ENCODE assay signal across 8 cellular contexts in the genomic region with DNA sequence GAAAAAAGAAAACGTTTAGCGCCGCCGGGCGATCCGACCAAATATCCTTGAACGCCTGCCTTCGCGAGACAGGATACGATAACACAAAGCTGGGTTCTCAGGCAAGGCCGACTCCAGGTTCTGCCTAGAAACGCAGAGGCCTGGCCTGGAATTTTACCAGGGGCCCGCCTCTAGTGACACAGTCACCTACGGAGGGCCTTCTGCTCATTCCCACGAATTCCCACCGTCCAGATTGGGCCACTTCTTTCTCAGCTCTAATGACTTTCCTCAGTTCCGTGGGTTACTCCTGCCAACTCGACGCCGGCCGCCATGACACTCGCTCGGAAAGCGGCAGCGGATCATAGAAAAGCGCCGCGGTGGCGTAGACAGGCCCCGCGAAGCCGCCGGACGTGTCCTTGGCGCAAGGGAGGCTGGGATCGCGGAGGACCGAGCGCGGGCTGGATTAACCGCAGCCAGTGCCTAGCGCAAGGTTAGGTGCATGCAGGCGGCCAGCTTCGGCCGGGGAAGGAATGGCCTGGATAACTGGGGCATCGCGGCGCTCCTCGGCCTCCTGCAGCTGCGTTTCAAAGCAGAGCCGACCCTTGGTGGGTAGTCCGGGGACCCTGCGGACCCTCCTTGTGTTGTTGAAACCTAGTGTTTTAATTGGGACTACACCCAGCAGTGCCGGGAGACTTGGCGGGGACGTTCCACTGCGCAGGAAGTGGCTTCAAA. TPM values are rescaled to one million over a fixed set of nuclear protein-coding genes. Genes with fewer than 3 reads are reported as not detected.
A peak's percentile ranks its signal among the peaks of the same experiment; 100 is the strongest.
DNase-seq lines count a peak whose midpoint lies in the region; ATAC-seq and TF ChIP-seq lines count a peak whose summit lies in the region.

A gene (minus strand): TSS at position 340 of the 711 bp plus-strand sequence. CDS start 374 bp downstream, outside the sequence.

- peaks cover 40% of the 10 kb centered on the region for H3K4me1 Mint-ChIP-seq in activated B cell treated with CpG ODN at 0.5 μM for 24 hours

- H3K27ac Mint-ChIP-seq in activated B cell treated with CpG ODN at 0.5 μM for 24 hours, result peak within 1 kb of the TSS; percentile 95

- intact Hi-C loops in activated B cell treated with CpG ODN at 0.5 μM for 24 hours (cut with micrococcal nuclease), result loop anchor here (1.0 to 2.0 kb wide), 5 partner anchors 66 to 754 kb away; a partner anchor contains a TSS

- peak; percentile 96 for ATAC-seq in GM18907 (IDR thresholded peaks at IDR 0.05; ENCODE audit: unreplicated experiment)
- ATAC-seq in HG03159 (IDR thresholded peaks at IDR 0.05; ENCODE audit: unreplicated experiment), result peak; percentile 94
- ATAC-seq in activated B cell treated with CpG ODN at 0.5 μM for 24 hours (ENCODE audit: low read depth), result peak; percentile 96

- DNase-seq in AG04450 (ENCODE audit: low read depth, low spot score) (peak; percentile 88), NCI-H2227 treated with DMSO at 0.1 percent for 48 hours (lab: John Stamatoyannopoulos, UW) (peak; percentile 71), activated B cell treated with CpG ODN at 0.5 μM for 24 hours (peak; percentile 94), caudate nucleus (lab: John Stamatoyannopoulos, UW) (peak in 60 of 61 donors; percentile 54 to 94 (median 89)), inferior parietal cortex (ENCODE audit: extremely low spot score) (peak; percentile 94)
- DNase-seq in stimulated activated CD4-positive, alpha-beta T cell treated with anti-CD3 and anti-CD28 coated beads, Interleukin-12 subunit alpha, Interleukin-12 subunit beta, amount 100 ng/mL, for 24 hours (ENCODE audit: low read depth in 2 of 2), result peak; percentile 88 to 92

- H3K27me3 ChIP-seq in AG04450 (ENCODE audit: control insufficient read depth, insufficient read depth, low read length), result no peaks in the 10 kb centered on the region

- H3K27ac ChIP-seq in AG04450 (ENCODE audit: low read depth, low read length) (peak within 1 kb of the TSS; percentile 100), caudate nucleus (ENCODE audit: low read depth, low read length) (peak within 1 kb of the TSS; percentile 95)

- CTCF ChIA-PET in AG04450 (lab: Charles Lee) (interaction anchor here (1.1 kb wide), 1 partner anchor 66 kb away, joined by 4 read pairs; a partner anchor contains a TSS), activated B cell treated with CpG ODN at 0.5 μM for 24 hours (lab: Charles Lee) (interaction anchor here (0.7 to 1.9 kb wide), 2 partner anchors 43 to 67 kb away, joined by 4 to 6 read pairs; a partner anchor contains a TSS)

- peak within 1 kb of the TSS; percentile 98 for H3K4me3 Mint-ChIP-seq in activated B cell treated with CpG ODN at 0.5 μM for 24 hours

- TF ChIP-seq CTCF in AG04450 (IDR thresholded peaks at IDR 0.05; ENCODE audit: low read depth, low read length) (no peak), activated B cell treated with CpG ODN at 0.5 μM for 24 hours (IDR thresholded peaks at IDR 0.05) (no peak)

- H3K9me3 Mint-ChIP-seq in activated B cell treated with CpG ODN at 0.5 μM for 24 hours, result no peaks in the 10 kb centered on the region

- peaks cover 24% of the 10 kb centered on the region for H3K36me3 Mint-ChIP-seq in activated B cell treated with CpG ODN at 0.5 μM for 24 hours (ENCODE audit: low read depth)

- H3K4me3 ChIP-seq in AG04450 (ENCODE audit: low read depth, low read length), result peak within 1 kb of the TSS; percentile 86

- no peaks in the 10 kb centered on the region for H3K9me3 ChIP-seq in AG04450 (ENCODE audit: control insufficient read depth, insufficient read depth, low read length)

- POLR2A ChIA-PET in AG04450 (lab: Yijun Ruan, JAX) (interaction anchor here (0.5 to 2.0 kb wide), 10 partner anchors 10 to 181 kb away, joined by 3 to 15 read pairs (median 4); a partner anchor contains a TSS), activated B cell treated with CpG ODN at 0.5 μM for 24 hours (lab: Charles Lee) (interaction anchor here (0.5 to 3.3 kb wide), 21 partner anchors 13 to 1657 kb away, joined by 3 to 40 read pairs (median 4); a partner anchor contains a TSS)

- no peaks in the 10 kb centered on the region for H3K27me3 Mint-ChIP-seq in activated B cell treated with CpG ODN at 0.5 μM for 24 hours

RNA-seq across cellular contexts. Expression of the gene that starts here (rescaled TPM):
- 22.8 and 35.5 TPM in 2 replicates for polyA plus RNA-seq in AG04450 (2011; rRNA removed)
- polyA minus RNA-seq in AG04450 (2011; rRNA and poly(A)+ RNA removed), result 50.6 and 92.1 TPM in 2 replicates
- total RNA-seq in activated B cell treated with CpG ODN at 0.5 μM for 24 hours, result 46.2 and 59.5 TPM in 2 replicates

Comparison
In these comparisons a context has a peak if more than half of its experiments do, and no peak if none do; other contexts are left out.
1. Peak in every context shown above with its lines: DNase-seq, ATAC-seq, H3K4me3 ChIP-seq and H3K27ac ChIP-seq.